In the genomic region with DNA sequence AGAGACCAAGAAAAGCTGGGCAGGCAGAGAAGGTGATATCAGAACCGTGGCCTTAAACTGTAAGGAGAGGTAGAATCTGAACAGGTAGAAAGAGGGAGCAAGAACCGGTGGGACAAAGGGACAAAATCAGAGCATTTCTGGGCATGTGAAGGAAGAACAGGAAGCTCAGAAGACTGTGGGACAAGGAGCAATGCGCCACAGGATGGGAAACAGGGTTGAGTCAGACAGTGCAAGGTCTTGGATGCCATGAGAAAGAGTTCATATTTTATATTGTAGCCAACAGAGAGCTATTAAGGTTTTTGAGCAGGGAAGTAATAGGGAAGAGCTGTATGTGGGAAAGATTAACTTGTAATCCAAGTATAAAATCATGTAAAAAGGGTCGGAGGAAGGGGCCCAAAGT, we compare ENCODE assay signal across 1 cellular context.
TF ChIP-seq lines count a peak whose summit lies in the region.

No MANE protein-coding gene starts in this region.

TF ChIP-seq in GM23338, 12 proteins besides CTCF, POLR2A, EP300 and RAD21 (continued from another document):
- TF ChIP-seq, protein P1, sequence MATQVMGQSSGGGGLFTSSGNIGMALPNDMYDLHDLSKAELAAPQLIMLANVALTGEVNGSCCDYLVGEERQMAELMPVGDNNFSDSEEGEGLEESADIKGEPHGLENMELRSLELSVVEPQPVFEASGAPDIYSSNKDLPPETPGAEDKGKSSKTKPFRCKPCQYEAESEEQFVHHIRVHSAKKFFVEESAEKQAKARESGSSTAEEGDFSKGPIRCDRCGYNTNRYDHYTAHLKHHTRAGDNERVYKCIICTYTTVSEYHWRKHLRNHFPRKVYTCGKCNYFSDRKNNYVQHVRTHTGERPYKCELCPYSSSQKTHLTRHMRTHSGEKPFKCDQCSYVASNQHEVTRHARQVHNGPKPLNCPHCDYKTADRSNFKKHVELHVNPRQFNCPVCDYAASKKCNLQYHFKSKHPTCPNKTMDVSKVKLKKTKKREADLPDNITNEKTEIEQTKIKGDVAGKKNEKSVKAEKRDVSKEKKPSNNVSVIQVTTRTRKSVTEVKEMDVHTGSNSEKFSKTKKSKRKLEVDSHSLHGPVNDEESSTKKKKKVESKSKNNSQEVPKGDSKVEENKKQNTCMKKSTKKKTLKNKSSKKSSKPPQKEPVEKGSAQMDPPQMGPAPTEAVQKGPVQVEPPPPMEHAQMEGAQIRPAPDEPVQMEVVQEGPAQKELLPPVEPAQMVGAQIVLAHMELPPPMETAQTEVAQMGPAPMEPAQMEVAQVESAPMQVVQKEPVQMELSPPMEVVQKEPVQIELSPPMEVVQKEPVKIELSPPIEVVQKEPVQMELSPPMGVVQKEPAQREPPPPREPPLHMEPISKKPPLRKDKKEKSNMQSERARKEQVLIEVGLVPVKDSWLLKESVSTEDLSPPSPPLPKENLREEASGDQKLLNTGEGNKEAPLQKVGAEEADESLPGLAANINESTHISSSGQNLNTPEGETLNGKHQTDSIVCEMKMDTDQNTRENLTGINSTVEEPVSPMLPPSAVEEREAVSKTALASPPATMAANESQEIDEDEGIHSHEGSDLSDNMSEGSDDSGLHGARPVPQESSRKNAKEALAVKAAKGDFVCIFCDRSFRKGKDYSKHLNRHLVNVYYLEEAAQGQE (IDR thresholded peaks at IDR 0.05; ENCODE audit: unreplicated experiment) = no peak
